ENCODE assay signal across 9 cellular contexts in the genomic region with DNA sequence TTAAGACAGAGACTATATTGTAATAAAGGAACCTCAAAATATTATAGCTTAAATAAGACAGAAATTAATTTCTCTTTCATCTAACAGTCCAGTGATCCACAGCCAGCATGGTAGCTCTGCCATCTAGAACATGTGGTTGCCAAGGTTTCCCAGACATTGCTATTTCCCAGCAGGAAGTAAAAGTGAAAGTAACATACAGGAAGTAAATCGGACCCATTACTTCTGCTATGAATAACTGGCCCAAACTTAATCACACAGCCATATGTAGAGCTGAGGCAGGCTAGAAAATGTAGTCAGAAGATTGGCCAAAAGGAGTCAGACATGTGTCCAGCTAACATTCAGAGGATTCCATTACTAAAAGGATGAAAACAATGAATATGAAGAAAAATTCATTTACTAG.
A peak's percentile ranks its signal among the peaks of the same experiment; 100 is the strongest.
DNase-seq lines count a peak whose midpoint lies in the region; ATAC-seq and TF ChIP-seq lines count a peak whose summit lies in the region.
"Had no signal": no experiment of that assay in that cellular context is flagged by ENCODE, and none has a peak within 500 bp of the region (broad histone marks: within the 10 kb centered on the region; RNA-seq: fewer than 3 reads in every experiment).

No MANE protein-coding gene starts in this region.

- H2AK5ac ChIP-seq in neuronal stem cell (ENCODE audit: low read depth, low read length) = no peak overlapping the region

- no peaks in the 10 kb centered on the region for H3K36me3 Mint-ChIP-seq in T-helper 2 cell treated with Interferon-gamma antibody and Interleukin-4, amounts not matched to agents 5 μg/mL and 100 μg/mL, for 36 hours (ENCODE audit: low read depth)

- no peak overlapping the region for H3K27ac Mint-ChIP-seq in T-helper 2 cell treated with Interferon-gamma antibody and Interleukin-4, amounts not matched to agents 5 μg/mL and 100 μg/mL, for 36 hours

- H3K4me1 ChIP-seq in neuronal stem cell (ENCODE audit: control insufficient read depth in 2 of 2, insufficient read depth in 1 of 2, low read depth in 1 of 2, low read length in 2 of 2) = peaks cover 0 to 1% of the 10 kb centered on the region in 2 donors

- H3K27me3 Mint-ChIP-seq in T-helper 2 cell treated with Interferon-gamma antibody and Interleukin-4, amounts not matched to agents 5 μg/mL and 100 μg/mL, for 36 hours (ENCODE audit: low read depth) = peaks cover 11% of the 10 kb centered on the region

- H2BK15ac ChIP-seq in neuronal stem cell (ENCODE audit: low read length) = no peak overlapping the region

- H2AFZ ChIP-seq in SU-DHL-6 (ENCODE audit: low read depth, low read length, severe bottlenecking) = no peak overlapping the region
- H2AFZ ChIP-seq in neuronal stem cell (ENCODE audit: low read length) = peak overlapping the region; percentile 77

- no peak overlapping the region for H3K27ac ChIP-seq in SU-DHL-6 (ENCODE audit: low read depth, low read length)
- no peak overlapping the region for H3K27ac ChIP-seq in neuronal stem cell (replicated peaks; ENCODE audit: low read length)

- H2BK120ac ChIP-seq in neuronal stem cell (ENCODE audit: low read depth, low read length) = no peak overlapping the region

- H3K4me2 ChIP-seq in SU-DHL-6 (ENCODE audit: low read depth, low read length, poor library complexity, severe bottlenecking) = peak overlapping the region; percentile 3
- H3K4me2 ChIP-seq in neuronal stem cell (ENCODE audit: insufficient read depth, low read length, poor library complexity, severe bottlenecking) = no peak overlapping the region

- WGBS in neuronal stem cell (ENCODE audit: extremely low coverage in 2 of 2, insufficient read length in 2 of 2, insufficient replicate concordance in 1 of 2), 2 donors = no CpG with 5 or more reads among the region's 1 CpG

- H3K9me3 ChIP-seq in SU-DHL-6 (ENCODE audit: insufficient read depth, low read length) (no peaks in the 10 kb centered on the region), neuronal stem cell (replicated peaks in 1 of 2; ENCODE audit: control insufficient read depth in 2 of 2, insufficient read depth in 1 of 2, low read depth in 1 of 2, low read length in 2 of 2) (no peaks in the 10 kb centered on the region)

- no peak overlapping the region for H4K91ac ChIP-seq in neuronal stem cell (ENCODE audit: low read depth, low read length, poor library complexity)

- H3K9ac ChIP-seq in SU-DHL-6 (ENCODE audit: low read length) (no peak overlapping the region), neuronal stem cell (ENCODE audit: low read depth, low read length, poor library complexity) (no peak overlapping the region)

- H3K4me3 Mint-ChIP-seq in T-helper 2 cell treated with Interferon-gamma antibody and Interleukin-4, amounts not matched to agents 5 μg/mL and 100 μg/mL, for 36 hours = no peak overlapping the region

- H3K4me1 Mint-ChIP-seq in T-helper 2 cell treated with Interferon-gamma antibody and Interleukin-4, amounts not matched to agents 5 μg/mL and 100 μg/mL, for 36 hours (ENCODE audit: low read depth) = peaks cover 2% of the 10 kb centered on the region

- DNase-seq in NCI-H1417 (lab: John Stamatoyannopoulos, UW) = peak in 2 of 3 experiments; percentile 33 to 72
- DNase-seq in NCI-H1417 treated with DMSO at 0.1 percent for 48 hours (lab: John Stamatoyannopoulos, UW) = no peak
- no peak for DNase-seq in neuronal stem cell (ENCODE audit: low spot score)
- no peak for DNase-seq in HuH-7 (ENCODE audit: low spot score)
- DNase-seq in T-helper 2 cell treated with Interferon-gamma antibody and Interleukin-4, amounts not matched to agents 5 μg/mL and 100 μg/mL, for 36 hours (ENCODE audit: low spot score) = no peak
- DNase-seq: T-helper 1 cell had no signal

- H2BK12ac ChIP-seq in neuronal stem cell (ENCODE audit: low read length) = no peak overlapping the region

- H3K27me3 ChIP-seq in SU-DHL-6 (ENCODE audit: low read length) (no peaks in the 10 kb centered on the region), neuronal stem cell (ENCODE audit: control insufficient read depth in 3 of 3, insufficient read depth in 3 of 3, low read depth in 1 of 3, low read length in 3 of 3) (peaks cover 0 to 2% (median 0%) of the 10 kb centered on the region in 3 experiments)

- no peaks in the 10 kb centered on the region for H3K9me2 ChIP-seq in SU-DHL-6 (replicated peaks; ENCODE audit: insufficient read depth, low read length)

- H3K4ac ChIP-seq in neuronal stem cell (ENCODE audit: low read length) = no peak overlapping the region

- no peak overlapping the region for H3K14ac ChIP-seq in neuronal stem cell (ENCODE audit: low read length)

- no peaks in the 10 kb centered on the region for H3K9me3 Mint-ChIP-seq in T-helper 2 cell treated with Interferon-gamma antibody and Interleukin-4, amounts not matched to agents 5 μg/mL and 100 μg/mL, for 36 hours

- no peak overlapping the region for H4K8ac ChIP-seq in neuronal stem cell (ENCODE audit: low read depth, low read length)

- H3K23ac ChIP-seq in neuronal stem cell (ENCODE audit: low read depth, low read length, poor library complexity) = no peak overlapping the region

- H2BK5ac ChIP-seq in neuronal stem cell (ENCODE audit: low read length) = no peak overlapping the region

- H3F3A ChIP-seq in SU-DHL-6 (ENCODE audit: insufficient read depth) = no peaks in the 10 kb centered on the region

- no peaks in the 10 kb centered on the region for H4K20me1 ChIP-seq in SU-DHL-6 (ENCODE audit: low read depth, low read length)

- H3K4me3 ChIP-seq in SU-DHL-6 (ENCODE audit: insufficient read depth, low read length, poor library complexity, severe bottlenecking) (no peak overlapping the region), neuronal stem cell (ENCODE audit: low read length in 2 of 2) (no peak overlapping the region)

- no peaks in the 10 kb centered on the region for H3K79me2 ChIP-seq in SU-DHL-6 (ENCODE audit: insufficient read depth, low read length)

- H3K36me3 ChIP-seq in SU-DHL-6 (ENCODE audit: low read length) (no peaks in the 10 kb centered on the region), neuronal stem cell (replicated peaks in 1 of 2; ENCODE audit: control insufficient read depth in 2 of 2, insufficient read depth in 2 of 2, low read length in 2 of 2) (no peaks in the 10 kb centered on the region)

- H3K18ac ChIP-seq in neuronal stem cell (ENCODE audit: low read length) = no peak overlapping the region

- no peaks in the 10 kb centered on the region for H3K79me1 ChIP-seq in neuronal stem cell (ENCODE audit: low read depth, low read length)

- peak; percentile 62 for ATAC-seq in HG03469 (IDR thresholded peaks at IDR 0.05; ENCODE audit: unreplicated experiment)
- no peak for ATAC-seq in HG03521 (IDR thresholded peaks at IDR 0.05; ENCODE audit: unreplicated experiment)

- no peak for TF ChIP-seq CTCF in SU-DHL-6 (IDR thresholded peaks at IDR 0.05; ENCODE audit: insufficient read depth, low read length, poor library complexity, severe bottlenecking)

Comparison
In these comparisons a context has a peak if more than half of its experiments do, and no peak if none do; other contexts are left out.
1. DNase-seq: peak in NCI-H1417 (2 of 3); none in NCI-H1417 treated with DMSO at 0.1 percent for 48 hours (single experiment), neuronal stem cell (single experiment), HuH-7 (single experiment) and T-helper 2 cell treated with Interferon-gamma antibody and Interleukin-4, amounts not matched to agents 5 μg/mL and 100 μg/mL, for 36 hours (single experiment).